ENCODE assay signal across 10 cellular contexts in the genomic region with DNA sequence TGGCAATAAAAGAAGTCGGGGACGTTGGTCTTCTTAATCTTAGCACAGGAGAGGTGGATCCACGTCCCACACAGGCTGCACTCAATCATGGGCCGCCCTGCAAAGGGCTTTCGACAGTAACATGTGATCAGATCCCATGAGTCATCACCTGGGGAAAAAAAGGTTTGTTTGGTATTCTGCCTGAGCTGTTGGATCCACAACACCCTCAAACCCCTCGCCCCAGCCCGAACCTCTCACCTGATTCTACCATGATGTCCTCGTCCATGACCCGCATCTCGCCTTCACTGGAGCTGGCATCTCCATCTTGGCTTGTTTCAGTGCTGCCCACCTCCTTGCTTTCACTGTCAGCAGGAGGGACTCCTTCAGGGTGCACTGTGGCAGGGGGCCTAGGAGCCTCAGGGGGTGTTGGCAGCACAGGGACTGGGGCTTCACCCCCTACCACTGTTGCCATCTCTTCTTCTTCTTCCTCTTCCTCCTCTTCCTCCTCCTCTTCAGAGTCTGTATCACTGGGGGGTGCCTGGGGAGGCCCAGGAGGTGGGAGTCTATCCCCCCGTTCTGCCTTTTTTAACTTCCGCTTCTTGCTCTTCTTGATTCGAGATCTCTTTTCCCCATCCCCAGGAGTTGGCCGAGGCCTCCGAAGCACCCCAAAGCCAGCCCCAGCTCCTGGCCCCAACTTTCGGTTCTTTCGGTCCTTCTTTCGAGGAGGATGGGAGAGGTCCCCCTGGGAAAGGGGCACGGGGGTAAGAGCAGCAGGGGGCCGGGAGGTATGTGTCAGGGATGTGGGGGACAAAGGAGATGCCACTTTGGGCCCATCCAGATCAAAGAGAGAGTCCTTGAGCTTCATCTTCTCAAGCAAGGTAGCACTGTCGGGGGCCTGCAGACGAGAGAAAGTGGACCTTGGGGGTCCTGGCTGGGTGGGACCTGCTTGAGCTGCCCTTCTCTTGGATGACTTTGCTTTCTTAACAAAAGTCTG. TPM values are rescaled to one million over a fixed set of nuclear protein-coding genes. Genes with fewer than 3 reads are reported as not detected.
A peak's percentile ranks its signal among the peaks of the same experiment; 100 is the strongest.
DNase-seq lines count a peak whose midpoint lies in the region; ATAC-seq and TF ChIP-seq lines count a peak whose summit lies in the region.
"Had no signal": no experiment of that assay in that cellular context is flagged by ENCODE, and none has a peak within 500 bp of the region (broad histone marks: within the 10 kb centered on the region; RNA-seq: fewer than 3 reads in every experiment).

No MANE protein-coding gene starts in this region.

- ATAC-seq in activated T-cell treated with anti-CD3 and anti-CD28 coated beads, Interleukin-2, amount 50 U/mL, for 72 hours (replicated peaks in 1 of 2) = no peak
- no peak for ATAC-seq in stimulated activated effector memory CD8-positive, alpha-beta T cell treated with anti-CD3 and anti-CD28 coated beads, Interleukin-12 subunit alpha, Interleukin-12 subunit beta, amount 100 ng/mL, for 72 hours

- DNase-seq in activated T-cell treated with anti-CD3 and anti-CD28 coated beads, Interleukin-2, amount 50 U/mL, for 72 hours = no peak
- no peak for DNase-seq in activated T-cell treated with anti-CD3 and anti-CD28 coated beads, Interleukin-2, amount 50 U/mL, for 48 hours
- DNase-seq in SK-N-MC (ENCODE audit: low read depth, low spot score) (no peak), epithelial cell of proximal tubule (ENCODE audit: low read depth) (no peak), BE2C (no peak), NCI-H2081 (lab: John Stamatoyannopoulos, UW) (no peak), COR-L47 (lab: John Stamatoyannopoulos, UW) (no peak)
- no peak for DNase-seq in stimulated activated effector memory CD8-positive, alpha-beta T cell treated with anti-CD3 and anti-CD28 coated beads, Interleukin-12 subunit alpha, Interleukin-12 subunit beta, amount 100 ng/mL, for 72 hours (ENCODE audit: low spot score in 2 of 2)
- DNase-seq: NCI-H345 had no signal

- peak overlapping the region; percentile 85 to 89 for H3K4me3 Mint-ChIP-seq in activated T-cell treated with anti-CD3 and anti-CD28 coated beads, Interleukin-2, amount 50 U/mL, for 72 hours
- peak overlapping the region; percentile 99 for H3K4me3 Mint-ChIP-seq in stimulated activated effector memory CD8-positive, alpha-beta T cell treated with anti-CD3 and anti-CD28 coated beads, Interleukin-12 subunit alpha, Interleukin-12 subunit beta, amount 100 ng/mL, for 72 hours

- TF ChIP-seq CTCF in epithelial cell of proximal tubule (conservative IDR thresholded peaks at IDR 0.05; ENCODE audit: low read depth, low read length) = no peak
- no peak for TF ChIP-seq CTCF in BE2C (IDR thresholded peaks at IDR 0.05; ENCODE audit: low read depth, low read length)

- no peaks in the 10 kb centered on the region for H3K4me1 ChIP-seq in BE2C

- H3K36me3 ChIP-seq in SK-N-MC (ENCODE audit: insufficient read depth, low read length) (peaks cover 40% of the 10 kb centered on the region), BE2C (peaks cover 25% of the 10 kb centered on the region)

- H3K9me3 Mint-ChIP-seq in activated T-cell treated with anti-CD3 and anti-CD28 coated beads, Interleukin-2, amount 50 U/mL, for 72 hours = no peaks in the 10 kb centered on the region
- H3K9me3 Mint-ChIP-seq in stimulated activated effector memory CD8-positive, alpha-beta T cell treated with anti-CD3 and anti-CD28 coated beads, Interleukin-12 subunit alpha, Interleukin-12 subunit beta, amount 100 ng/mL, for 72 hours = no peaks in the 10 kb centered on the region

- no peak overlapping the region for H3K9ac ChIP-seq in SK-N-MC (ENCODE audit: insufficient read length)
- H3K9ac ChIP-seq: parathyroid adenoma had no signal

- peaks cover 8 to 12% of the 10 kb centered on the region in 2 donors for H3K36me3 Mint-ChIP-seq in activated T-cell treated with anti-CD3 and anti-CD28 coated beads, Interleukin-2, amount 50 U/mL, for 72 hours (ENCODE audit: insufficient read depth in 2 of 2)
- H3K36me3 Mint-ChIP-seq in stimulated activated effector memory CD8-positive, alpha-beta T cell treated with anti-CD3 and anti-CD28 coated beads, Interleukin-12 subunit alpha, Interleukin-12 subunit beta, amount 100 ng/mL, for 72 hours = peaks cover 82% of the 10 kb centered on the region

- H3K27ac Mint-ChIP-seq in activated T-cell treated with anti-CD3 and anti-CD28 coated beads, Interleukin-2, amount 50 U/mL, for 72 hours = peak overlapping the region; percentile 11
- H3K27ac Mint-ChIP-seq in stimulated activated effector memory CD8-positive, alpha-beta T cell treated with anti-CD3 and anti-CD28 coated beads, Interleukin-12 subunit alpha, Interleukin-12 subunit beta, amount 100 ng/mL, for 72 hours = peak overlapping the region; percentile 36

- peak overlapping the region; percentile 95; the same call in 1 of the 2 replicates for H3K27ac ChIP-seq in SK-N-MC

- no peaks in the 10 kb centered on the region for H3K27me3 Mint-ChIP-seq in activated T-cell treated with anti-CD3 and anti-CD28 coated beads, Interleukin-2, amount 50 U/mL, for 72 hours (ENCODE audit: low read depth)

- H3K4me1 Mint-ChIP-seq in activated T-cell treated with anti-CD3 and anti-CD28 coated beads, Interleukin-2, amount 50 U/mL, for 72 hours (ENCODE audit: low read depth) = peaks cover 72% of the 10 kb centered on the region
- peaks cover 74% of the 10 kb centered on the region for H3K4me1 Mint-ChIP-seq in stimulated activated effector memory CD8-positive, alpha-beta T cell treated with anti-CD3 and anti-CD28 coated beads, Interleukin-12 subunit alpha, Interleukin-12 subunit beta, amount 100 ng/mL, for 72 hours

- H3K27me3 ChIP-seq in BE2C = no peaks in the 10 kb centered on the region

- H3K9me3 ChIP-seq in SK-N-MC (ENCODE audit: low read depth, low read length) (no peaks in the 10 kb centered on the region), BE2C (no peaks in the 10 kb centered on the region)

- H3K4me3 ChIP-seq in SK-N-MC (no peak overlapping the region), epithelial cell of proximal tubule (ENCODE audit: low read depth, low read length) (peak overlapping the region; percentile 72), BE2C (ENCODE audit: low read depth, low read length) (no peak overlapping the region)

RNA-seq across cellular contexts. Expression of gene DVL2, which starts 1.7 kb away (rescaled TPM):
- 10 to 100 TPM; 49.5 to 54.8 TPM for total RNA-seq in activated T-cell treated with anti-CD3 and anti-CD28 coated beads, Interleukin-2, amount 50 U/mL, for 72 hours
- total RNA-seq in epithelial cell of proximal tubule = 46.5 and 68.0 TPM in 2 replicates
- 36.4 TPM for polyA plus RNA-seq in BE2C (2012; ENCODE audit: insufficient read depth, insufficient read length, low read depth)

RNA-seq across cellular contexts. Expression of gene PHF23, which starts 3.3 kb away (rescaled TPM):
- 10 to 100 TPM; 28.9 to 32.2 TPM for total RNA-seq in activated T-cell treated with anti-CD3 and anti-CD28 coated beads, Interleukin-2, amount 50 U/mL, for 72 hours
- 27.1 and 42.8 TPM in 2 replicates for total RNA-seq in epithelial cell of proximal tubule
- polyA plus RNA-seq in BE2C (2012; ENCODE audit: insufficient read depth, insufficient read length, low read depth) = 47.8 TPM

RNA-seq across cellular contexts. Expression of gene GABARAP, which starts 6.3 kb away (rescaled TPM):
- 100 to 1,000 TPM; 244 to 246 TPM for total RNA-seq in activated T-cell treated with anti-CD3 and anti-CD28 coated beads, Interleukin-2, amount 50 U/mL, for 72 hours
- total RNA-seq in epithelial cell of proximal tubule = 298 and 570 TPM in 2 replicates
- 101 TPM for polyA plus RNA-seq in BE2C (2012; ENCODE audit: insufficient read depth, insufficient read length, low read depth)

RNA-seq across cellular contexts. Expression of gene CTDNEP1, which starts 15.6 kb away (rescaled TPM):
- total RNA-seq in activated T-cell treated with anti-CD3 and anti-CD28 coated beads, Interleukin-2, amount 50 U/mL, for 72 hours = 100 to 1,000 TPM; 184 to 186 TPM
- total RNA-seq in epithelial cell of proximal tubule = 36.4 and 58.5 TPM in 2 replicates
- 136 TPM for polyA plus RNA-seq in BE2C (2012; ENCODE audit: insufficient read depth, insufficient read length, low read depth)

RNA-seq across cellular contexts. Expression of gene ELP5, which starts 16.0 kb away (rescaled TPM):
- 10 to 100 TPM; 62.1 to 89.5 TPM for total RNA-seq in activated T-cell treated with anti-CD3 and anti-CD28 coated beads, Interleukin-2, amount 50 U/mL, for 72 hours
- 37.0 and 54.8 TPM in 2 replicates for total RNA-seq in epithelial cell of proximal tubule
- polyA plus RNA-seq in BE2C (2012; ENCODE audit: insufficient read depth, insufficient read length, low read depth) = 129 TPM
